In the genomic region with DNA sequence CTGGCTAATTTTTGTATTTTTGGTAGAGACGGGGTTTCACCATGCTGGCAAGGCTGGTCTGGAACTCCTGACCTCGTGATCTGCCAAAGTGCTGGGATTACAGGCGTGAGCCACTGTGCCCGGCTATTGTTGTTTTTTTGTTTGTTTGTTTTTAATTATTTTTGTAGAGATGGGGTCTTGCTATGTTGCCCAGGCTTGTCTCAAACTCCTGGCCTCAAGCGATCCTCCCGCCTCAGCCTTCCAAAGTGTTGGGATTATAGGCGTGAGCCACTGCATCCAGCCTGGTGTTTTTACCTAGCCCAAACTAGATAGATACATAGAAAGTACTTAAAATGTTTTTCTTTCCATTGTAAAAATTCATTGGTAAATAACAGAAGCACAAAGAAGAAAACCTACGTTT, we compare ENCODE assay signal across 1 cellular context.
TF ChIP-seq lines count a peak whose summit lies in the region.

No MANE protein-coding gene starts in this region.

TF ChIP-seq in HepG2, 621 proteins besides CTCF, POLR2A, EP300 and RAD21:
- TF ChIP-seq ZNF121 (CRISPR knock-in tag; IDR thresholded peaks at IDR 0.05) (peak; percentile 82), RBFOX2 (IDR thresholded peaks at IDR 0.05; ENCODE audit: low read depth, low read length) (0 out of 2 replicates have a peak, but pooled peaks have one; percentile 8)
TF ChIP-seq in HepG2: peak in this region for 2; not testable (repeated sequence) for 619.
